Comparison of ENCODE assay signal across 1 cellular context in genomic region chr10:122279725-122280141, GRCh38.
TF ChIP-seq lines count a peak whose summit lies in the region.

No MANE protein-coding gene starts in this region.

TF ChIP-seq in Ishikawa, 13 proteins besides CTCF, POLR2A, EP300 and RAD21 (continued from another document):
- no peak for TF ChIP-seq REST (IDR thresholded peaks at IDR 0.05; ENCODE audit: low read depth)
- no peak for TF ChIP-seq CEBPB (IDR thresholded peaks at IDR 0.05)
- TF ChIP-seq TCF12 (IDR thresholded peaks at IDR 0.05; ENCODE audit: low read depth) = no peak
- no peak for TF ChIP-seq YY1 (IDR thresholded peaks at IDR 0.05; ENCODE audit: low read depth)
- TF ChIP-seq USF1 (IDR thresholded peaks at IDR 0.05) = no peak
- no peak for TF ChIP-seq NFIC (IDR thresholded peaks at IDR 0.05)
- TF ChIP-seq EGR1 (IDR thresholded peaks at IDR 0.05) = no peak
- TF ChIP-seq TAF1 (IDR thresholded peaks at IDR 0.05; ENCODE audit: low read depth) = no peak
- no peak for TF ChIP-seq TEAD4 (IDR thresholded peaks at IDR 0.05)
